8 cellular contexts compared by ENCODE assay signal in the genomic region with DNA sequence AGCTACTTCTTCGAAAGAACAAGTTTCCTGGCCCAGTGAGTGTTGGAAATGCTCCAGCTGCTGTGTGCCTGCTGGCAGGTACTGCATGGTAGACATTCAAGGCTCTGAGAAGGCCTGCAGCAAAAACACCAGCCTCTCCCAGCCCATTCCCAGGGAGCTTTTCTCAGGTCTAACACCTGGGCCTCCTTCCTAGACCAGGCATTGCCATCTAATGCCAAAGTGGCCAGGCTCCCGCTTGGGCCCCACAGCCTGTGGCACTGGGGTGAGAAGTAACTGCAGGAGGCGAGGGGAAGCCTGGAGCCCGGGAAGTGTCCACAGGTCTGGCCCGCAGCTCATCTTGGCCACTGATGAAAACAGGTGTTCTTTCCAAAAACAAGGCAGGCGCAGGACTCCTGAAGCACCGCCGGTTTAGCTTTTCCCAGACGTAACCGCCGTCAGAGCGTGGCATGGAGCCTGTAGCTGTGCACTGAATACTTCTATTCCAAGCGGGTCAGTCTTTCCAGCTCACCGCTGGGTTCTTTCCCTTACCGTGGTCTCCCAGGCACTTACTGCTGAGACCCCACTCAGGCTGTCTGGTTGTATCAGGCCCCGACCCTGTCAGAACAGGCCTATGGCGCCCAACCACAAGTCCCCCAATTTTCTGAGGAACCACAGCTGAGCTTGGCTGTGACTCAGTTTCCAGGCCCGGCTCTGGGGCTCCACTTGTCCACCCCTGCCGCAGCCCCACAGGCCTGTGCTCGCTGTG. TPM values are rescaled to one million over a fixed set of nuclear protein-coding genes. Genes with fewer than 3 reads are reported as not detected.
DNase-seq lines count a peak whose midpoint lies in the region; ATAC-seq and TF ChIP-seq lines count a peak whose summit lies in the region.

No MANE protein-coding gene starts in this region.

- H3K4me3 ChIP-seq in MM.1S (ENCODE audit: low read length) (no peak overlapping the region), neuronal stem cell (ENCODE audit: low read length in 2 of 2) (no peak overlapping the region)

- H4K20me1 ChIP-seq in MM.1S (ENCODE audit: insufficient read depth, low read length), result peaks cover 5% of the 10 kb centered on the region; the same call in 1 of the 2 replicates

- no peak overlapping the region for H4K8ac ChIP-seq in neuronal stem cell (ENCODE audit: low read depth, low read length)

- H3K4me1 ChIP-seq in MM.1S (ENCODE audit: low read length) (peaks cover 16% of the 10 kb centered on the region), neuronal stem cell (ENCODE audit: control insufficient read depth in 2 of 2, insufficient read depth in 1 of 2, low read depth in 1 of 2, low read length in 2 of 2) (peaks cover 13 to 26% of the 10 kb centered on the region in 2 donors)

- TF ChIP-seq CTCF in C4-2B (conservative IDR thresholded peaks at IDR 0.05) (no peak), MM.1S (IDR thresholded peaks at IDR 0.05; ENCODE audit: low read length) (no peak)

- H3K79me2 ChIP-seq in MM.1S (ENCODE audit: low read length), result peaks cover 57% of the 10 kb centered on the region

- peak overlapping the region; percentile 34 for H2BK12ac ChIP-seq in neuronal stem cell (ENCODE audit: low read length)

- peak overlapping the region; percentile 98 for H2AK5ac ChIP-seq in neuronal stem cell (ENCODE audit: low read depth, low read length)

- peak overlapping the region; percentile 98 for H2BK15ac ChIP-seq in neuronal stem cell (ENCODE audit: low read length)

- H3K23ac ChIP-seq in neuronal stem cell (ENCODE audit: low read depth, low read length, poor library complexity), result no peak overlapping the region

- no CpG with 5 or more reads among the region's 20 CpGs for WGBS in neuronal stem cell (ENCODE audit: extremely low coverage in 2 of 2, insufficient read length in 2 of 2, insufficient replicate concordance in 1 of 2), 2 donors

- H3K4me2 ChIP-seq in MM.1S (ENCODE audit: low read depth, low read length) (peak overlapping the region; percentile 95; the same call in 1 of the 2 replicates), neuronal stem cell (ENCODE audit: insufficient read depth, low read length, poor library complexity, severe bottlenecking) (no peak overlapping the region)

- H2AFZ ChIP-seq in MM.1S (ENCODE audit: low read length), result no peak overlapping the region
- H2AFZ ChIP-seq in neuronal stem cell (ENCODE audit: low read length), result no peak overlapping the region

- H3K4ac ChIP-seq in neuronal stem cell (ENCODE audit: low read length), result no peak overlapping the region

- H3K18ac ChIP-seq in neuronal stem cell (ENCODE audit: low read length), result peak overlapping the region; percentile 95

- H3K9me3 ChIP-seq in MM.1S (replicated peaks; ENCODE audit: insufficient read depth, low read length), result no peaks in the 10 kb centered on the region
- no peaks in the 10 kb centered on the region for H3K9me3 ChIP-seq in neuronal stem cell (replicated peaks in 1 of 2; ENCODE audit: control insufficient read depth in 2 of 2, insufficient read depth in 1 of 2, low read depth in 1 of 2, low read length in 2 of 2)

- ATAC-seq in GM18870 (IDR thresholded peaks at IDR 0.05; ENCODE audit: unreplicated experiment) (no peak), GM18867 (IDR thresholded peaks at IDR 0.05; ENCODE audit: unreplicated experiment) (no peak)

- no peak overlapping the region for H4K91ac ChIP-seq in neuronal stem cell (ENCODE audit: low read depth, low read length, poor library complexity)

- H3K9ac ChIP-seq in MM.1S (ENCODE audit: low read length) (0 out of 2 replicates have a peak overlapping the region, but pooled peaks have one; percentile 84), neuronal stem cell (ENCODE audit: low read depth, low read length, poor library complexity) (no peak overlapping the region)

- H2BK120ac ChIP-seq in neuronal stem cell (ENCODE audit: low read depth, low read length), result no peak overlapping the region

- H3K27me3 ChIP-seq in MM.1S (replicated peaks; ENCODE audit: insufficient read depth, low read length), result no peaks in the 10 kb centered on the region
- no peaks in the 10 kb centered on the region for H3K27me3 ChIP-seq in neuronal stem cell (ENCODE audit: control insufficient read depth in 3 of 3, insufficient read depth in 3 of 3, low read depth in 1 of 3, low read length in 3 of 3)

- peaks cover 7% of the 10 kb centered on the region for H3K79me1 ChIP-seq in neuronal stem cell (ENCODE audit: low read depth, low read length)

- H3K36me3 ChIP-seq in MM.1S (replicated peaks; ENCODE audit: insufficient read depth, low read length) (peaks cover 2% of the 10 kb centered on the region; the same call in 1 of the 2 replicates), neuronal stem cell (replicated peaks in 1 of 2; ENCODE audit: control insufficient read depth in 2 of 2, insufficient read depth in 2 of 2, low read length in 2 of 2) (peaks cover 19 to 34% of the 10 kb centered on the region in 2 donors)

- peak overlapping the region; percentile 86 for H3K14ac ChIP-seq in neuronal stem cell (ENCODE audit: low read length)

- H2BK5ac ChIP-seq in neuronal stem cell (ENCODE audit: low read length), result peak overlapping the region; percentile 42

- no peak for DNase-seq in MM.1S
- peak; percentile 32 for DNase-seq in dermis blood vessel endothelial cell
- DNase-seq in neuronal stem cell (ENCODE audit: low spot score), result no peak
- no peak for DNase-seq in NCI-H187 treated with DMSO at 0.1 percent for 48 hours (lab: John Stamatoyannopoulos, UW)
- no peak for DNase-seq in NCI-H2196 treated with DMSO at 0.1 percent for 48 hours (lab: John Stamatoyannopoulos, UW; ENCODE audit: unreplicated experiment)

- no peaks in the 10 kb centered on the region for H3K9me2 ChIP-seq in MM.1S (replicated peaks; ENCODE audit: insufficient read depth, low read length)

- H3K27ac ChIP-seq in C4-2B, result peak overlapping the region; percentile 67
- H3K27ac ChIP-seq in MM.1S (ENCODE audit: low read length), result peak overlapping the region; percentile 76; the same call in 1 of the 2 replicates
- H3K27ac ChIP-seq in neuronal stem cell (replicated peaks; ENCODE audit: low read length), result no peak overlapping the region

- H3F3A ChIP-seq in MM.1S (ENCODE audit: insufficient read depth, low read length), result peaks cover 27% of the 10 kb centered on the region

RNA-seq across cellular contexts. Expression of a gene that starts 1.2 kb away (rescaled TPM):
- 81.3 and 110 TPM in 2 replicates for total RNA-seq in dermis blood vessel endothelial cell
- polyA plus RNA-seq in neuronal stem cell (2013, experiment 1 of 2), result 5.7 TPM
- polyA plus RNA-seq in neuronal stem cell (2013, experiment 2 of 2), result 4.8 TPM

RNA-seq across cellular contexts. Expression of a gene that starts 7.2 kb away (rescaled TPM):
- total RNA-seq in dermis blood vessel endothelial cell, result 104 and 109 TPM in 2 replicates
- polyA plus RNA-seq in neuronal stem cell (2013, experiment 1 of 2), result 144 TPM
- polyA plus RNA-seq in neuronal stem cell (2013, experiment 2 of 2), result 148 TPM

RNA-seq across cellular contexts. Expression of a gene that starts 27.5 kb away (rescaled TPM):
- total RNA-seq in dermis blood vessel endothelial cell, result 0.65 and 0.68 TPM in 2 replicates
- 0.25 TPM for polyA plus RNA-seq in neuronal stem cell (2013, experiment 1 of 2)
- polyA plus RNA-seq in neuronal stem cell (2013, experiment 2 of 2), result 0.22 TPM

RNA-seq across cellular contexts. Expression of a gene that starts 33.8 kb away (rescaled TPM):
- total RNA-seq in dermis blood vessel endothelial cell, result 21.1 and 23.3 TPM in 2 replicates
- 4.9 TPM for polyA plus RNA-seq in neuronal stem cell (2013, experiment 1 of 2)
- 4.6 TPM for polyA plus RNA-seq in neuronal stem cell (2013, experiment 2 of 2)
